ENCODE assay signal across 1 cellular context in the genomic region with DNA sequence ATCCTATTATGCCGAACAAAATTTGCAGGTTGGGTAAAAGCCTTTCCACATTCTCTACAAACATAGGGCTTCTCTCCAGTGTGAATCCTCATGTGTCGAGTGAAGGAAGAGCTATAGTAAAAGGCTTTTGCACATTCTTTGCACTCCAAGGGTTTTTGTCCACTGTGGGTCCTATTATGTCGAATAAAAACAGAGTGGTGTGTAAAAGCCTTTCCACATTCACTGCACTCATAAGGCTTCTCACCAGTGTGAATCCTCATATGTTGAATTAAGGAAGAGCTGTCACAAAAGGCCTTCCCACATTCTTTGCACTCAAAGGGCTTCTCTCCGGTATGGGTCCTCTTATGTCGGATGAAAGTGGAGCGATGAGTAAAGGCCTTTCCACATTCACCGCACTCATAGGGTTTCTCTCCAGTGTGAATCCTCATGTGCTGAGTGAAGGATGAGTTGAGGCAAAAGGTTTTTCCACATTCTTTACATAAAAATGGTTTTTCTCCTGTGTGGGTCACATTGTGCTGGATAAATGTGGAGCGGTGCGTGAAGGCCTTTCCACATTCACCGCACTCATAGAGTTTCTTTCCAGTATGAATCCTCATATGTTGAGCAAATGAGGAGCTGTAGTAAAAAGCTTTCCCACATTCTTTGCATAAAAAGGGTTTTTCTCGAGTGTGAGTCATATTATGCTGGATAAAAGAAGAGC.
A peak's percentile ranks its signal among the peaks of the same experiment; 100 is the strongest.
TF ChIP-seq lines count a peak whose summit lies in the region.

No MANE protein-coding gene starts in this region.

TF ChIP-seq in K562, 482 proteins besides CTCF, POLR2A, EP300 and RAD21:
- TF ChIP-seq ZNF274 (IDR thresholded peaks at IDR 0.05; ENCODE audit: borderline replicate concordance, low read depth, low read length): peak; percentile 98
- TF ChIP-seq, protein P1, sequence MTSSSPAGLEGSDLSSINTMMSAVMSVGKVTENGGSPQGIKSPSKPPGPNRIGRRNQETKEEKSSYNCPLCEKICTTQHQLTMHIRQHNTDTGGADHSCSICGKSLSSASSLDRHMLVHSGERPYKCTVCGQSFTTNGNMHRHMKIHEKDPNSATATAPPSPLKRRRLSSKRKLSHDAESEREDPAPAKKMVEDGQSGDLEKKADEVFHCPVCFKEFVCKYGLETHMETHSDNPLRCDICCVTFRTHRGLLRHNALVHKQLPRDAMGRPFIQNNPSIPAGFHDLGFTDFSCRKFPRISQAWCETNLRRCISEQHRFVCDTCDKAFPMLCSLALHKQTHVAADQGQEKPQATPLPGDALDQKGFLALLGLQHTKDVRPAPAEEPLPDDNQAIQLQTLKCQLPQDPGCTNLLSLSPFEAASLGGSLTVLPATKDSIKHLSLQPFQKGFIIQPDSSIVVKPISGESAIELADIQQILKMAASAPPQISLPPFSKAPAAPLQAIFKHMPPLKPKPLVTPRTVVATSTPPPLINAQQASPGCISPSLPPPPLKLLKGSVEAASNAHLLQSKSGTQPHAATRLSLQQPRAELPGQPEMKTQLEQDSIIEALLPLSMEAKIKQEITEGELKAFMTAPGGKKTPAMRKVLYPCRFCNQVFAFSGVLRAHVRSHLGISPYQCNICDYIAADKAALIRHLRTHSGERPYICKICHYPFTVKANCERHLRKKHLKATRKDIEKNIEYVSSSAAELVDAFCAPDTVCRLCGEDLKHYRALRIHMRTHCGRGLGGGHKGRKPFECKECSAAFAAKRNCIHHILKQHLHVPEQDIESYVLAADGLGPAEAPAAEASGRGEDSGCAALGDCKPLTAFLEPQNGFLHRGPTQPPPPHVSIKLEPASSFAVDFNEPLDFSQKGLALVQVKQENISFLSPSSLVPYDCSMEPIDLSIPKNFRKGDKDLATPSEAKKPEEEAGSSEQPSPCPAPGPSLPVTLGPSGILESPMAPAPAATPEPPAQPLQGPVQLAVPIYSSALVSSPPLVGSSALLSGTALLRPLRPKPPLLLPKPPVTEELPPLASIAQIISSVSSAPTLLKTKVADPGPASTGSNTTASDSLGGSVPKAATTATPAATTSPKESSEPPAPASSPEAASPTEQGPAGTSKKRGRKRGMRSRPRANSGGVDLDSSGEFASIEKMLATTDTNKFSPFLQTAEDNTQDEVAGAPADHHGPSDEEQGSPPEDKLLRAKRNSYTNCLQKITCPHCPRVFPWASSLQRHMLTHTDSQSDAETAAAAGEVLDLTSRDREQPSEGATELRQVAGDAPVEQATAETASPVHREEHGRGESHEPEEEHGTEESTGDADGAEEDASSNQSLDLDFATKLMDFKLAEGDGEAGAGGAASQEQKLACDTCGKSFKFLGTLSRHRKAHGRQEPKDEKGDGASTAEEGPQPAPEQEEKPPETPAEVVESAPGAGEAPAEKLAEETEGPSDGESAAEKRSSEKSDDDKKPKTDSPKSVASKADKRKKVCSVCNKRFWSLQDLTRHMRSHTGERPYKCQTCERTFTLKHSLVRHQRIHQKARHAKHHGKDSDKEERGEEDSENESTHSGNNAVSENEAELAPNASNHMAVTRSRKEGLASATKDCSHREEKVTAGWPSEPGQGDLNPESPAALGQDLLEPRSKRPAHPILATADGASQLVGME (CRISPR knock-in tag; IDR thresholded peaks at IDR 0.05): no peak
- peak; percentile 51; the same call in 1 of the 2 replicates for TF ChIP-seq TRIM28 (IDR thresholded peaks at IDR 0.05)
